ENCODE assay signal across 1 cellular context in the genomic region with DNA sequence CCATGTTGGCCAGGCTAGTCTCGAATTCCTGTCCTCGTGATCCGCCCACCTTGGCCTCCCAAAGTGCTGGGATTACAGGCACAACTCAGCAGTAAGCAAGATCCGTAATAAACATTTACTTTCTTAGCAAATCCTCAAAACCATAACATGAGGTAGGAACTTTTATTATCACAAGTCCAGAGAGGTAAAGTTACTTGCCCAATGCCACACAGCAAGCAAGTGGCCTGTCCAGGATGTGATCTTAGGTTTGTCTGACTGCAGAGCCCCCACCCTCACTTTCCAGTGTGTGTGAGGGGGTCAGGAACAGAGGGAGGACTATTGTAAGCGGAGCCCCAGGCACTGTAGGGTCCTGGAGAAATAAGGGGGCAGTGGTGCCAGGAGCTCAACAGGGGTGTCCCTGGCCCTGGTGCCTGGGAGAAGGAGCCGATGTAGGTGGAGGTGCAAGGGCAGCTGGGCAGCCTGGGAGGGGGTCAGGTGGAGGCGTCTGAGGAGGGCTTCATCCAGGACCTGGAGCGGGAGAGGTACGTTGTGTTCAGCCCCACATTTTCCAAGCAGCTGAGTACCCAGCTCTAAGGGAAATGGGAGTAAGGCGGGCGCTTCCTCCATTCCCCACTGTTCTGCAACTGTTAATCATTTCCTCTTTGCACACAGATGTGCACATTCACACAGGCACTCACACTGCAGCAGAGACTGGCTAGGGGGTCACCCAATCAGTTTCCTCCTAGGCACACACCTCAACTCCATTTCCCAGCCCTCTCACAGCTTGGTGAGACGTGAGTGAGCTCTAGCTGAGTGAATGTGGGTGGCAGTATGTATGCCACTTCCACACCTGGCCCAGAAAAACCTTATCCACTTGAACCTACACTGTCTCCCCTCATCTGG.
TF ChIP-seq lines count a peak whose summit lies in the region.

No MANE protein-coding gene starts in this region.

TF ChIP-seq in HepG2, 621 proteins besides CTCF, POLR2A, EP300 and RAD21:
- TF ChIP-seq EZH2 (conservative IDR thresholded peaks at IDR 0.05; ENCODE audit: low read depth, low read length) (no peak), ZNF768 (CRISPR knock-in tag; IDR thresholded peaks at IDR 0.05) (peak; percentile 81), ZNF354B (CRISPR knock-in tag; IDR thresholded peaks at IDR 0.05) (no peak), ZNF839 (CRISPR knock-in tag; IDR thresholded peaks at IDR 0.05; ENCODE audit: borderline replicate concordance) (no peak), POLR2G (IDR thresholded peaks at IDR 0.05; ENCODE audit: low read depth, low read length) (0 out of 2 replicates have a peak, but pooled peaks have one; percentile 12), HINFP (CRISPR knock-in tag; IDR thresholded peaks at IDR 0.05; ENCODE audit: low read depth) (no peak)
- TF ChIP-seq, protein P1, sequence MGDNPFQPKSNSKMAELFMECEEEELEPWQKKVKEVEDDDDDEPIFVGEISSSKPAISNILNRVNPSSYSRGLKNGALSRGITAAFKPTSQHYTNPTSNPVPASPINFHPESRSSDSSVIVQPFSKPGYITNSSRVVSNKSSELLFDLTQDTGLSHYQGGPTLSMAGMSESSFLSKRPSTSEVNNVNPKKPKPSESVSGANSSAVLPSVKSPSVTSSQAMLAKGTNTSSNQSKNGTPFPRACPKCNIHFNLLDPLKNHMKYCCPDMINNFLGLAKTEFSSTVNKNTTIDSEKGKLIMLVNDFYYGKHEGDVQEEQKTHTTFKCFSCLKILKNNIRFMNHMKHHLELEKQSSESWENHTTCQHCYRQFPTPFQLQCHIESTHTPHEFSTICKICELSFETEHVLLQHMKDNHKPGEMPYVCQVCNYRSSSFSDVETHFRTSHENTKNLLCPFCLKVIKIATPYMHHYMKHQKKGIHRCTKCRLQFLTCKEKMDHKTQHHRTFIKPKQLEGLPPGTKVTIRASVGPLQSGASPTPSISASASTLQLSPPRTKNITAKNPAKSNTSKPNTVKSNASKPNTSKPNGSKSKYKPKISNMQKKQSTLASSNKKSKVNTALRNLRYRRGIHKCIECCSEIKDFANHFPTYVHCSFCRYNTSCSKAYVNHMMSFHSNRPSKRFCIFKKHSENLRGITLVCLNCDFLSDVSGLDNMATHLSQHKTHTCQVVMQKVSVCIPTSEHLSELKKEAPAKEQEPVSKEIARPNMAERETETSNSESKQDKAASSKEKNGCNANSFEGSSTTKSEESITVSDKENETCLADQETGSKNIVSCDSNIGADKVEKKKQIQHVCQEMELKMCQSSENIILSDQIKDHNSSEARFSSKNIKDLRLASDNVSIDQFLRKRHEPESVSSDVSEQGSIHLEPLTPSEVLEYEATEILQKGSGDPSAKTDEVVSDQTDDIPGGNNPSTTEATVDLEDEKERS (CRISPR knock-in tag; IDR thresholded peaks at IDR 0.05), result no peak
